Comparison of ENCODE assay signal across 26 cellular contexts in genomic region chr18:23545247-23545789, GRCh38.
"Had no signal": no experiment of that assay in that cellular context is flagged by ENCODE, and none has a peak within 500 bp of the region (broad histone marks: within the 10 kb centered on the region; RNA-seq: fewer than 3 reads in every experiment).

No MANE protein-coding gene starts in this region.

- H3K4me3 Mint-ChIP-seq: activated CD4-positive, alpha-beta memory T cell treated with anti-CD3 and anti-CD28 coated beads for 36 hours; activated CD4-positive, alpha-beta T cell treated with anti-CD3 and anti-CD28 coated beads, Interleukin-2, amount 10 ng/mL, durations not matched to agents 7 days and 5 days; activated naive CD4-positive, alpha-beta T cell treated with anti-CD3 and anti-CD28 coated beads, Interleukin-2, amount 10 ng/mL, durations not matched to agents 7 days and 5 days; activated naive CD8-positive, alpha-beta T cell treated with anti-CD3 and anti-CD28 coated beads for 36 hours; activated T-cell treated with anti-CD3 and anti-CD28 coated beads, Interleukin-2, amount 50 U/mL, for 72 hours; central memory CD8-positive, alpha-beta T cell; T-cell had no signal

- ATAC-seq: activated T-cell treated with anti-CD3 and anti-CD28 coated beads, Interleukin-2, amount 50 U/mL, for 72 hours; body of pancreas; T-cell had no signal

- H3K9me3 ChIP-seq: body of pancreas had no signal

- H3K27ac Mint-ChIP-seq: activated CD4-positive, alpha-beta memory T cell treated with anti-CD3 and anti-CD28 coated beads for 36 hours; activated CD4-positive, alpha-beta T cell treated with anti-CD3 and anti-CD28 coated beads, Interleukin-2, amount 10 ng/mL, durations not matched to agents 7 days and 5 days; activated naive CD8-positive, alpha-beta T cell treated with anti-CD3 and anti-CD28 coated beads for 36 hours; activated T-cell treated with anti-CD3 and anti-CD28 coated beads, Interleukin-2, amount 50 U/mL, for 72 hours; activated T-helper 2 cell treated with anti-CD3 and anti-CD28 coated beads, Interferon-gamma antibody, Interleukin-2, Interleukin-4, amounts not matched to agents 10 μg/mL and 5 μg/mL and 100 μg/mL, durations not matched to agents 14 hours and 24 hours and 36 hours; T-cell had no signal

- H3K27ac ChIP-seq: body of pancreas, SK-N-MC, VCaP had no signal

- H3K4me1 ChIP-seq: body of pancreas had no signal

- H3K27me3 Mint-ChIP-seq: activated CD4-positive, alpha-beta memory T cell treated with anti-CD3 and anti-CD28 coated beads for 36 hours; activated CD4-positive, alpha-beta T cell treated with anti-CD3 and anti-CD28 coated beads, Interleukin-2, amount 10 ng/mL, durations not matched to agents 7 days and 5 days; activated naive CD4-positive, alpha-beta T cell treated with anti-CD3 and anti-CD28 coated beads, Interleukin-2, amount 10 ng/mL, durations not matched to agents 7 days and 5 days; activated naive CD8-positive, alpha-beta T cell treated with anti-CD3 and anti-CD28 coated beads for 36 hours; central memory CD8-positive, alpha-beta T cell; T-cell had no signal

- DNase-seq: activated CD4-positive, alpha-beta memory T cell treated with anti-CD3 and anti-CD28 coated beads for 36 hours; activated CD4-positive, alpha-beta T cell treated with anti-CD3 and anti-CD28 coated beads, Interleukin-2, amount 10 ng/mL, durations not matched to agents 7 days and 5 days; activated CD4-positive, CD25-positive, alpha-beta regulatory T cell; activated CD8-positive, alpha-beta memory T cell treated with anti-CD3 and anti-CD28 coated beads, Interleukin-2, amount 50 U/mL, for 4 hours; activated gamma-delta T cell treated with Interleukin-2 at 50 U/mL for 16 hours; activated naive CD4-positive, alpha-beta T cell treated with anti-CD3 and anti-CD28 coated beads, Interleukin-2, amount 10 ng/mL, durations not matched to agents 7 days and 5 days; activated naive CD8-positive, alpha-beta T cell treated with anti-CD3 and anti-CD28 coated beads for 36 hours; activated T-cell treated with anti-CD3 and anti-CD28 coated beads, Interleukin-2, amount 50 U/mL, for 72 hours; aorta; body of pancreas; Karpas-422; MM.1S; NCI-H146; NCI-H1930; NCI-H2107; NCI-H2171 treated with DMSO at 0.1 percent for 48 hours; NCI-H226; NCI-H510A; NCI-H526 treated with DMSO at 0.1 percent for 48 hours; NCI-H82; SIG-M5; T-cell had no signal

- H3K4me3 ChIP-seq: body of pancreas, SK-N-MC had no signal

- H3K9me3 Mint-ChIP-seq: activated CD4-positive, alpha-beta memory T cell treated with anti-CD3 and anti-CD28 coated beads for 36 hours; activated CD4-positive, alpha-beta T cell treated with anti-CD3 and anti-CD28 coated beads, Interleukin-2, amount 10 ng/mL, durations not matched to agents 7 days and 5 days; activated naive CD4-positive, alpha-beta T cell treated with anti-CD3 and anti-CD28 coated beads, Interleukin-2, amount 10 ng/mL, durations not matched to agents 7 days and 5 days; activated naive CD8-positive, alpha-beta T cell treated with anti-CD3 and anti-CD28 coated beads for 36 hours; activated T-cell treated with anti-CD3 and anti-CD28 coated beads, Interleukin-2, amount 50 U/mL, for 72 hours; activated T-helper 2 cell treated with anti-CD3 and anti-CD28 coated beads, Interferon-gamma antibody, Interleukin-2, Interleukin-4, amounts not matched to agents 10 μg/mL and 5 μg/mL and 100 μg/mL, durations not matched to agents 14 hours and 24 hours and 36 hours; central memory CD8-positive, alpha-beta T cell; T-cell had no signal

- H3K27me3 ChIP-seq: body of pancreas had no signal
